In the genomic region with DNA sequence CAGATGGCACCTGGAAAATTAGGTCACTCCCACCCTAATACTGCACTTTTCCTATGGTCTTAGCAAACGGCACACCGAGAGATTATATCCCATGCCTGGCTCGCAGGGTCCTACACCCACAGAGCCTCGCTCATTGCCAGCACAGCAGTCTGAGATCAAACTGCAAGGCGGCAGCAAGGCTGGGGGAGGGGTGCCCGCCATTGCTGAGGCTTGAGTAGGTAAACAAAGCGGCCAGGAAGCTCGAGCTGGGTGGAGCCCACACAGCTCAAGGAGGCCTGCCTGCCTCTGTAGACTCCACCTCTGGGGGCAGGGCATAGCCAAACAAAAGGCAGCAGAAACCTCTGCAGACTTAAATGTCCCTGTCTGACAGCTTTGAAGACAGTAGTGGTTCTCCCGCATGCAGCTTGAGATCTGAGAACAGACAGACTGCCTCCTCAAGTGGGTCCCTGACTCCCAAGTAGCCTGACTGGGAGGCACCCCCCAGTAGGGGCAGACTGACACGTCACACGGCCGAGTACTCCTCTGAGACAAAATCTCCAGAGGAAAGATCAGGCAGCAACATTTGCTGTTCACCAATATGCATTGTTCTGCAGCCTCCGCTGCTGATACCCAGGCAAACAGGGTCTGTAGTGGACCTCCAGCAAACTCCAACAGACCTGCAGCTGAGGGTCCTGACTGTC, we compare ENCODE assay signal across 4 cellular contexts. TPM values are rescaled to one million over a fixed set of nuclear protein-coding genes. Genes with fewer than 3 reads are reported as not detected.
"Had no signal": no experiment of that assay in that cellular context is flagged by ENCODE, and none has a peak within 500 bp of the region (broad histone marks: within the 10 kb centered on the region; RNA-seq: fewer than 3 reads in every experiment).

No MANE protein-coding gene starts in this region.

RNA-seq across cellular contexts. Expression of a gene that starts 47.5 kb away (rescaled TPM):
- total RNA-seq: M059J, Right ventricle myocardium inferior, RPMI7951, SJCRH30 had no signal

RNA-seq across cellular contexts. Expression of a gene that starts 56.9 kb away (rescaled TPM):
- total RNA-seq: SJCRH30 had no signal
